ENCODE assay signal across 1 cellular context in the genomic region with DNA sequence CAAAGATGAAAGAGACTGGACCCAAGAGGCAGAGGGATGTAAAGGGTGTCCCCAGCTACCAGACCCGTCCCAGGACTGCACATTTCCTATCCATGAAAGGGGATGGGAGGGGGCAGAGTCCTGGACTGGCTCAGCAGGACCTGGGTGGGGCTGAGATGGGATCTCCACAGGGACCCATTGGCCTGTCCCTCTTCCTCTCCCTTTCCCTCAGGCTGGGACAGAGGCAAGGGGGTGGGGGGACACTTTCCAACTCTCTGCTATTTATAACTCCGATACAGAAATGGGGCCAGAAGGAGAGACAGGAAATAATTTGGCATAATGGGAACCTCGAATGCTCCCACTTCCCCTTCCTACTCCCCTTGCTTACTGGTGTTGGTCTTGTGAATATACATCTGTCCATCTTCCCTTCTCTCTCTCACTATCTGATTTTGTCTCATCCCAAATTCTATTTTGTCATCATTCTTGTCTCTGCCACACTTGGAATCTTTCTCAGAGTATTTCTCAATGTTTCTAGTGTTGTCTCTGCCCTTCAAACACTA.
TF ChIP-seq lines count a peak whose summit lies in the region.

No MANE protein-coding gene starts in this region.

TF ChIP-seq in H1, 55 proteins besides CTCF, POLR2A, EP300 and RAD21:
- TF ChIP-seq YY1 (IDR thresholded peaks at IDR 0.05; ENCODE audit: low read depth, low read length) (no peak), TAF1 (IDR thresholded peaks at IDR 0.05; ENCODE audit: low read depth, low read length) (no peak), FOSL1 (IDR thresholded peaks at IDR 0.05; ENCODE audit: insufficient read depth, low read depth, low read length) (no peak), PHF8 (conservative IDR thresholded peaks at IDR 0.05; ENCODE audit: low read depth, low read length) (no peak), SUZ12 (IDR thresholded peaks at IDR 0.05; ENCODE audit: low read length) (no peak)
- TF ChIP-seq, protein P1, sequence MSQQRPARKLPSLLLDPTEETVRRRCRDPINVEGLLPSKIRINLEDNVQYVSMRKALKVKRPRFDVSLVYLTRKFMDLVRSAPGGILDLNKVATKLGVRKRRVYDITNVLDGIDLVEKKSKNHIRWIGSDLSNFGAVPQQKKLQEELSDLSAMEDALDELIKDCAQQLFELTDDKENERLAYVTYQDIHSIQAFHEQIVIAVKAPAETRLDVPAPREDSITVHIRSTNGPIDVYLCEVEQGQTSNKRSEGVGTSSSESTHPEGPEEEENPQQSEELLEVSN (IDR thresholded peaks at IDR 0.05): no peak
TF ChIP-seq in H1: peak in this region for 0.
